Comparison of ENCODE assay signal across 9 cellular contexts in the genomic region with DNA sequence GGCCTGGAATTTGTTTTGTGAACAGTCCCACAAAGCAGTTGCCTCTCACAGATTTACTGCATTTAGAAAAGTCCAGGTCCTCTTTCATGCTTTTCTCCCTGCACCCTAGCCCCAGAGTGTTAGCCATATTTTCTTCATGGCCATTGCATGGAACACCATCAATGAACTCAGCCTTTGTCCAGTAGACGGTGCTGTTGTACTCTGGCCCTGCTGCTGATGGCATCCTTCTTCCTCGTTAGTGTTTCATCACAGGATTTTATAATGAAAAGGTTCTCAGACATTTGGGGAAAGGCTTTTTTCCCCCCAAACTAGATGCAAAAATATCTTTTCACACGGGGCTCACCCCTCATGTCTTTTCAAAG.
DNase-seq lines count a peak whose midpoint lies in the region; ATAC-seq and TF ChIP-seq lines count a peak whose summit lies in the region.
"Had no signal": no experiment of that assay in that cellular context is flagged by ENCODE, and none has a peak within 500 bp of the region (broad histone marks: within the 10 kb centered on the region; RNA-seq: fewer than 3 reads in every experiment).

No MANE protein-coding gene starts in this region.

- no peaks in the 10 kb centered on the region for H3K79me2 ChIP-seq in SK-N-SH (ENCODE audit: insufficient read depth)

- TF ChIP-seq CTCF in SK-N-SH (IDR thresholded peaks at IDR 0.05), result peak; percentile 63
- peak in 5 of 6 experiments; percentile 18 to 55 (median 52) for TF ChIP-seq CTCF in upper lobe of left lung (IDR thresholded peaks at IDR 0.05)

- no peak overlapping the region for H3K9ac ChIP-seq in SK-N-SH

- no peak overlapping the region for H3K4me3 ChIP-seq in SK-N-SH (ENCODE audit: low read depth in 2 of 2, low read length in 1 of 2)
- H3K4me3 ChIP-seq in upper lobe of left lung, result no peak overlapping the region

- WGBS in SK-N-SH (ENCODE audit: low lambda C conversion rate), result 51% methylated on average over 3 of the region's 3 CpGs
- 24% methylated on average over 3 of the region's 3 CpGs for WGBS in upper lobe of left lung, 2 donors

- H2AFZ ChIP-seq in SK-N-SH (ENCODE audit: low read depth), result no peak overlapping the region

- no peaks in the 10 kb centered on the region for H3K36me3 ChIP-seq in SK-N-SH (replicated peaks in 1 of 2; ENCODE audit: control insufficient read depth in 1 of 2, insufficient read depth in 2 of 2, low read length in 1 of 2)
- no peaks in the 10 kb centered on the region for H3K36me3 ChIP-seq in upper lobe of left lung

- POLR2A ChIA-PET in SK-N-SH (lab: Yijun Ruan, JAX), result no interaction called here

- DNase-seq in EL, result peak; percentile 23
- DNase-seq in NCI-H1092 treated with DMSO at 0.1 percent for 48 hours (lab: John Stamatoyannopoulos, UW), result peak; percentile 87
- DNase-seq in SK-N-SH, result peak; percentile 51
- peak; percentile 30 for DNase-seq in cerebellar cortex (ENCODE audit: low spot score)
- peak; percentile 47 to 54 for DNase-seq in lung microvascular endothelial cell (ENCODE audit: low read depth in 2 of 2)
- peak in 1 of 2 donors; percentile 34 for DNase-seq in upper lobe of left lung
- no peak for DNase-seq in activated CD8-positive, alpha-beta memory T cell treated with anti-CD3 and anti-CD28 coated beads, Interleukin-2, amount 50 U/mL, for 4 hours
- DNase-seq: activated B cell treated with CpG ODN at 0.5 μM for 24 hours had no signal

- peak; percentile 96 for TF ChIP-seq RAD21 in SK-N-SH (IDR thresholded peaks at IDR 0.05; ENCODE audit: low read length)

- ATAC-seq in GM21825 (IDR thresholded peaks at IDR 0.05; ENCODE audit: unreplicated experiment), result peak; percentile 78
- peak in 1 of 2 donors; percentile 58 for ATAC-seq in upper lobe of left lung (ENCODE audit: low FRiP score in 2 of 2)

- H3K9me3 ChIP-seq in SK-N-SH (no peaks in the 10 kb centered on the region), upper lobe of left lung (no peaks in the 10 kb centered on the region)

- H3K9me2 ChIP-seq in SK-N-SH, result no peaks in the 10 kb centered on the region

- H3K4me1 ChIP-seq in SK-N-SH (ENCODE audit: control insufficient read depth in 1 of 2, insufficient read depth in 2 of 2, low read depth in 1 of 2, low read length in 1 of 2), result peaks cover 0 to 12% of the 10 kb centered on the region in 2 experiments; a peak in 2 of 4 replicates
- H3K4me1 ChIP-seq in upper lobe of left lung, result no peaks in the 10 kb centered on the region

- CTCF ChIA-PET in SK-N-SH (lab: Yijun Ruan, JAX), result interaction anchor here (0.6 to 10.3 kb wide), 21 partner anchors 8 to 612 kb away, joined by 3 to 130 read pairs (median 4); a partner anchor contains a TSS

- no peak overlapping the region for H3K27ac ChIP-seq in SK-N-SH (ENCODE audit: low read depth in 2 of 2, low read length in 1 of 2)
- no peak overlapping the region for H3K27ac ChIP-seq in upper lobe of left lung

- H3F3A ChIP-seq in SK-N-SH (replicated peaks; ENCODE audit: insufficient read depth), result no peaks in the 10 kb centered on the region

- H4K20me1 ChIP-seq in SK-N-SH (ENCODE audit: insufficient read depth), result no peaks in the 10 kb centered on the region

- TF ChIP-seq EP300 in SK-N-SH (IDR thresholded peaks at IDR 0.05; ENCODE audit: borderline replicate concordance in 1 of 2, low read depth in 1 of 2, low read length in 1 of 2) (no peak), upper lobe of left lung (IDR thresholded peaks at IDR 0.05) (no peak)

- H3K27me3 ChIP-seq in SK-N-SH (ENCODE audit: insufficient read depth) (no peaks in the 10 kb centered on the region), upper lobe of left lung (no peaks in the 10 kb centered on the region)

- TF ChIP-seq POLR2A in upper lobe of left lung (IDR thresholded peaks at IDR 0.05), result no peak

- H3K4me2 ChIP-seq in SK-N-SH, result no peak overlapping the region

TF ChIP-seq in SK-N-SH, 30 proteins besides CTCF, POLR2A, EP300 and RAD21:
- TF ChIP-seq, protein P1, sequence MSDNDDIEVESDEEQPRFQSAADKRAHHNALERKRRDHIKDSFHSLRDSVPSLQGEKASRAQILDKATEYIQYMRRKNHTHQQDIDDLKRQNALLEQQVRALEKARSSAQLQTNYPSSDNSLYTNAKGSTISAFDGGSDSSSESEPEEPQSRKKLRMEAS (IDR thresholded peaks at IDR 0.05; ENCODE audit: low read depth), result no peak
- TF ChIP-seq SMC3 (IDR thresholded peaks at IDR 0.05; ENCODE audit: low read depth, low read length) (peak; percentile 91), RCOR1 (IDR thresholded peaks at IDR 0.05; ENCODE audit: low read length) (0 out of 2 replicates have a peak, but pooled peaks have one; percentile 54), ELF1 (IDR thresholded peaks at IDR 0.05) (no peak)
